1 cellular context compared by ENCODE assay signal in the genomic region with DNA sequence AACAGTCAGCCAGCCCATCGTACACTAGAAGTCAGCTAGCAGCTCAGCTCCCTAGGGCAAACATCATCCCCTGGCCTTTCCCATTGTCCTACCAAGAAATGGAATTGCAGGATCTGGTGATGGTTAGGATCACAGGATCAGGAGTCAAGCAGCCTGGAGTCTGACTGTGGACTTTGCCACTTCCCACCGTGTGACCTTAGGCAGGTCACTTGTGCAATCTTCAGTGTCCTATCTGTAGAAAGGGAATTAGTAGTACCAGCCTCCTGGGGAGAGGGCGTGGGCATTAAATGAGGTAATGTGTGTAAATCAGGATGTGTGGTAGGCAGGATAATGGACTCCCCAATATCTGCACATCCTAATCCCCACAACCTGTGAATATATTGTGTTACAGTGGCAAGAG.
TF ChIP-seq lines count a peak whose summit lies in the region.

No MANE protein-coding gene starts in this region.

TF ChIP-seq in HepG2, 621 proteins besides CTCF, POLR2A, EP300 and RAD21 (continued from another document and continues in another):
- TF ChIP-seq, protein P1, sequence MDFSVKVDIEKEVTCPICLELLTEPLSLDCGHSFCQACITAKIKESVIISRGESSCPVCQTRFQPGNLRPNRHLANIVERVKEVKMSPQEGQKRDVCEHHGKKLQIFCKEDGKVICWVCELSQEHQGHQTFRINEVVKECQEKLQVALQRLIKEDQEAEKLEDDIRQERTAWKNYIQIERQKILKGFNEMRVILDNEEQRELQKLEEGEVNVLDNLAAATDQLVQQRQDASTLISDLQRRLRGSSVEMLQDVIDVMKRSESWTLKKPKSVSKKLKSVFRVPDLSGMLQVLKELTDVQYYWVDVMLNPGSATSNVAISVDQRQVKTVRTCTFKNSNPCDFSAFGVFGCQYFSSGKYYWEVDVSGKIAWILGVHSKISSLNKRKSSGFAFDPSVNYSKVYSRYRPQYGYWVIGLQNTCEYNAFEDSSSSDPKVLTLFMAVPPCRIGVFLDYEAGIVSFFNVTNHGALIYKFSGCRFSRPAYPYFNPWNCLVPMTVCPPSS (IDR thresholded peaks at IDR 0.05), result no peak
- no peak for TF ChIP-seq RFX1 (IDR thresholded peaks at IDR 0.05)
- no peak for TF ChIP-seq HMG20B (CRISPR knock-in tag; conservative IDR thresholded peaks at IDR 0.05)
- TF ChIP-seq PPARG (CRISPR knock-in tag; conservative IDR thresholded peaks at IDR 0.05), result no peak
- TF ChIP-seq HHEX (CRISPR knock-in tag; IDR thresholded peaks at IDR 0.05), result no peak
- TF ChIP-seq ZNF543 (CRISPR knock-in tag; IDR thresholded peaks at IDR 0.05), result no peak
- TF ChIP-seq HNRNPH1 (optimal IDR thresholded peaks at IDR 0.05; ENCODE audit: low read depth, low read length), result no peak
- TF ChIP-seq ZSCAN29 (CRISPR knock-in tag; conservative IDR thresholded peaks at IDR 0.05), result no peak
- no peak for TF ChIP-seq EZH2 (conservative IDR thresholded peaks at IDR 0.05; ENCODE audit: low read depth, low read length)
- TF ChIP-seq KDM5A (IDR thresholded peaks at IDR 0.05; ENCODE audit: borderline replicate concordance, low read length), result no peak
- no peak for TF ChIP-seq MTA3 (CRISPR knock-in tag; IDR thresholded peaks at IDR 0.05)
- TF ChIP-seq, protein P2, sequence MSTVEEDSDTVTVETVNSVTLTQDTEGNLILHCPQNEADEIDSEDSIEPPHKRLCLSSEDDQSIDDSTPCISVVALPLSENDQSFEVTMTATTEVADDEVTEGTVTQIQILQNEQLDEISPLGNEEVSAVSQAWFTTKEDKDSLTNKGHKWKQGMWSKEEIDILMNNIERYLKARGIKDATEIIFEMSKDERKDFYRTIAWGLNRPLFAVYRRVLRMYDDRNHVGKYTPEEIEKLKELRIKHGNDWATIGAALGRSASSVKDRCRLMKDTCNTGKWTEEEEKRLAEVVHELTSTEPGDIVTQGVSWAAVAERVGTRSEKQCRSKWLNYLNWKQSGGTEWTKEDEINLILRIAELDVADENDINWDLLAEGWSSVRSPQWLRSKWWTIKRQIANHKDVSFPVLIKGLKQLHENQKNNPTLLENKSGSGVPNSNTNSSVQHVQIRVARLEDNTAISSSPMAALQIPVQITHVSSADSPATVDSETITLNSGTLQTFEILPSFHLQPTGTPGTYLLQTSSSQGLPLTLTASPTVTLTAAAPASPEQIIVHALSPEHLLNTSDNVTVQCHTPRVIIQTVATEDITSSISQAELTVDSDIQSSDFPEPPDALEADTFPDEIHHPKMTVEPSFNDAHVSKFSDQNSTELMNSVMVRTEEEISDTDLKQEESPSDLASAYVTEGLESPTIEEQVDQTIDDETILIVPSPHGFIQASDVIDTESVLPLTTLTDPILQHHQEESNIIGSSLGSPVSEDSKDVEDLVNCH (CRISPR knock-in tag; IDR thresholded peaks at IDR 0.05), result no peak
- TF ChIP-seq, protein P3, sequence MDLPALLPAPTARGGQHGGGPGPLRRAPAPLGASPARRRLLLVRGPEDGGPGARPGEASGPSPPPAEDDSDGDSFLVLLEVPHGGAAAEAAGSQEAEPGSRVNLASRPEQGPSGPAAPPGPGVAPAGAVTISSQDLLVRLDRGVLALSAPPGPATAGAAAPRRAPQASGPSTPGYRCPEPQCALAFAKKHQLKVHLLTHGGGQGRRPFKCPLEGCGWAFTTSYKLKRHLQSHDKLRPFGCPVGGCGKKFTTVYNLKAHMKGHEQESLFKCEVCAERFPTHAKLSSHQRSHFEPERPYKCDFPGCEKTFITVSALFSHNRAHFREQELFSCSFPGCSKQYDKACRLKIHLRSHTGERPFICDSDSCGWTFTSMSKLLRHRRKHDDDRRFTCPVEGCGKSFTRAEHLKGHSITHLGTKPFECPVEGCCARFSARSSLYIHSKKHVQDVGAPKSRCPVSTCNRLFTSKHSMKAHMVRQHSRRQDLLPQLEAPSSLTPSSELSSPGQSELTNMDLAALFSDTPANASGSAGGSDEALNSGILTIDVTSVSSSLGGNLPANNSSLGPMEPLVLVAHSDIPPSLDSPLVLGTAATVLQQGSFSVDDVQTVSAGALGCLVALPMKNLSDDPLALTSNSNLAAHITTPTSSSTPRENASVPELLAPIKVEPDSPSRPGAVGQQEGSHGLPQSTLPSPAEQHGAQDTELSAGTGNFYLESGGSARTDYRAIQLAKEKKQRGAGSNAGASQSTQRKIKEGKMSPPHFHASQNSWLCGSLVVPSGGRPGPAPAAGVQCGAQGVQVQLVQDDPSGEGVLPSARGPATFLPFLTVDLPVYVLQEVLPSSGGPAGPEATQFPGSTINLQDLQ (CRISPR knock-in tag; IDR thresholded peaks at IDR 0.05), result no peak
- TF ChIP-seq, protein P4, sequence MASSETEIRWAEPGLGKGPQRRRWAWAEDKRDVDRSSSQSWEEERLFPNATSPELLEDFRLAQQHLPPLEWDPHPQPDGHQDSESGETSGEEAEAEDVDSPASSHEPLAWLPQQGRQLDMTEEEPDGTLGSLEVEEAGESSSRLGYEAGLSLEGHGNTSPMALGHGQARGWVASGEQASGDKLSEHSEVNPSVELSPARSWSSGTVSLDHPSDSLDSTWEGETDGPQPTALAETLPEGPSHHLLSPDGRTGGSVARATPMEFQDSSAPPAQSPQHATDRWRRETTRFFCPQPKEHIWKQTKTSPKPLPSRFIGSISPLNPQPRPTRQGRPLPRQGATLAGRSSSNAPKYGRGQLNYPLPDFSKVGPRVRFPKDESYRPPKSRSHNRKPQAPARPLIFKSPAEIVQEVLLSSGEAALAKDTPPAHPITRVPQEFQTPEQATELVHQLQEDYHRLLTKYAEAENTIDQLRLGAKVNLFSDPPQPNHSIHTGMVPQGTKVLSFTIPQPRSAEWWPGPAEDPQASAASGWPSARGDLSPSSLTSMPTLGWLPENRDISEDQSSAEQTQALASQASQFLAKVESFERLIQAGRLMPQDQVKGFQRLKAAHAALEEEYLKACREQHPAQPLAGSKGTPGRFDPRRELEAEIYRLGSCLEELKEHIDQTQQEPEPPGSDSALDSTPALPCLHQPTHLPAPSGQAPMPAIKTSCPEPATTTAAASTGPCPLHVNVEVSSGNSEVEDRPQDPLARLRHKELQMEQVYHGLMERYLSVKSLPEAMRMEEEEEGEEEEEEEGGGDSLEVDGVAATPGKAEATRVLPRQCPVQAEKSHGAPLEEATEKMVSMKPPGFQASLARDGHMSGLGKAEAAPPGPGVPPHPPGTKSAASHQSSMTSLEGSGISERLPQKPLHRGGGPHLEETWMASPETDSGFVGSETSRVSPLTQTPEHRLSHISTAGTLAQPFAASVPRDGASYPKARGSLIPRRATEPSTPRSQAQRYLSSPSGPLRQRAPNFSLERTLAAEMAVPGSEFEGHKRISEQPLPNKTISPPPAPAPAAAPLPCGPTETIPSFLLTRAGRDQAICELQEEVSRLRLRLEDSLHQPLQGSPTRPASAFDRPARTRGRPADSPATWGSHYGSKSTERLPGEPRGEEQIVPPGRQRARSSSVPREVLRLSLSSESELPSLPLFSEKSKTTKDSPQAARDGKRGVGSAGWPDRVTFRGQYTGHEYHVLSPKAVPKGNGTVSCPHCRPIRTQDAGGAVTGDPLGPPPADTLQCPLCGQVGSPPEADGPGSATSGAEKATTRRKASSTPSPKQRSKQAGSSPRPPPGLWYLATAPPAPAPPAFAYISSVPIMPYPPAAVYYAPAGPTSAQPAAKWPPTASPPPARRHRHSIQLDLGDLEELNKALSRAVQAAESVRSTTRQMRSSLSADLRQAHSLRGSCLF (CRISPR knock-in tag; IDR thresholded peaks at IDR 0.05; ENCODE audit: borderline replicate concordance), result no peak
- no peak for TF ChIP-seq MIER2 (CRISPR knock-in tag; IDR thresholded peaks at IDR 0.05)
- TF ChIP-seq PTBP1 (IDR thresholded peaks at IDR 0.05; ENCODE audit: low read depth, low read length, poor library complexity, severe bottlenecking), result no peak
- no peak for TF ChIP-seq ZNF331 (CRISPR knock-in tag; IDR thresholded peaks at IDR 0.05)
- no peak for TF ChIP-seq NKX3-1 (CRISPR knock-in tag; IDR thresholded peaks at IDR 0.05)
- TF ChIP-seq MTA1 (CRISPR knock-in tag; IDR thresholded peaks at IDR 0.05; ENCODE audit: borderline replicate concordance), result no peak
- TF ChIP-seq, protein P5, sequence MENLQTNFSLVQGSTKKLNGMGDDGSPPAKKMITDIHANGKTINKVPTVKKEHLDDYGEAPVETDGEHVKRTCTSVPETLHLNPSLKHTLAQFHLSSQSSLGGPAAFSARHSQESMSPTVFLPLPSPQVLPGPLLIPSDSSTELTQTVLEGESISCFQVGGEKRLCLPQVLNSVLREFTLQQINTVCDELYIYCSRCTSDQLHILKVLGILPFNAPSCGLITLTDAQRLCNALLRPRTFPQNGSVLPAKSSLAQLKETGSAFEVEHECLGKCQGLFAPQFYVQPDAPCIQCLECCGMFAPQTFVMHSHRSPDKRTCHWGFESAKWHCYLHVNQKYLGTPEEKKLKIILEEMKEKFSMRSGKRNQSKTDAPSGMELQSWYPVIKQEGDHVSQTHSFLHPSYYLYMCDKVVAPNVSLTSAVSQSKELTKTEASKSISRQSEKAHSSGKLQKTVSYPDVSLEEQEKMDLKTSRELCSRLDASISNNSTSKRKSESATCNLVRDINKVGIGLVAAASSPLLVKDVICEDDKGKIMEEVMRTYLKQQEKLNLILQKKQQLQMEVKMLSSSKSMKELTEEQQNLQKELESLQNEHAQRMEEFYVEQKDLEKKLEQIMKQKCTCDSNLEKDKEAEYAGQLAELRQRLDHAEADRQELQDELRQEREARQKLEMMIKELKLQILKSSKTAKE (CRISPR knock-in tag; IDR thresholded peaks at IDR 0.05; ENCODE audit: borderline replicate concordance), result no peak
- TF ChIP-seq ZNF251 (CRISPR knock-in tag; IDR thresholded peaks at IDR 0.05), result no peak
- TF ChIP-seq NR2F1 (CRISPR knock-in tag; IDR thresholded peaks at IDR 0.05), result peak in 1 of 2 experiments; percentile 38; a peak in 1 of 4 replicates
- no peak for TF ChIP-seq ZBTB3 (CRISPR knock-in tag; IDR thresholded peaks at IDR 0.05; ENCODE audit: borderline replicate concordance, low read depth)
- TF ChIP-seq KLF11 (CRISPR knock-in tag; IDR thresholded peaks at IDR 0.05), result no peak
- TF ChIP-seq ZNF768 (CRISPR knock-in tag; IDR thresholded peaks at IDR 0.05), result no peak
- no peak for TF ChIP-seq ZEB1 (IDR thresholded peaks at IDR 0.05; ENCODE audit: insufficient replicate concordance, low read depth)
- TF ChIP-seq ZNF841 (CRISPR knock-in tag; IDR thresholded peaks at IDR 0.05; ENCODE audit: borderline replicate concordance), result no peak
- TF ChIP-seq BCL6 (CRISPR knock-in tag; IDR thresholded peaks at IDR 0.05), result 0 out of 2 replicates have a peak, but pooled peaks have one; percentile 45
- TF ChIP-seq ZNF749 (CRISPR knock-in tag; IDR thresholded peaks at IDR 0.05; ENCODE audit: borderline replicate concordance), result no peak
- TF ChIP-seq MYC (CRISPR knock-in tag; IDR thresholded peaks at IDR 0.05; ENCODE audit: borderline replicate concordance), result no peak
- TF ChIP-seq, protein P6, sequence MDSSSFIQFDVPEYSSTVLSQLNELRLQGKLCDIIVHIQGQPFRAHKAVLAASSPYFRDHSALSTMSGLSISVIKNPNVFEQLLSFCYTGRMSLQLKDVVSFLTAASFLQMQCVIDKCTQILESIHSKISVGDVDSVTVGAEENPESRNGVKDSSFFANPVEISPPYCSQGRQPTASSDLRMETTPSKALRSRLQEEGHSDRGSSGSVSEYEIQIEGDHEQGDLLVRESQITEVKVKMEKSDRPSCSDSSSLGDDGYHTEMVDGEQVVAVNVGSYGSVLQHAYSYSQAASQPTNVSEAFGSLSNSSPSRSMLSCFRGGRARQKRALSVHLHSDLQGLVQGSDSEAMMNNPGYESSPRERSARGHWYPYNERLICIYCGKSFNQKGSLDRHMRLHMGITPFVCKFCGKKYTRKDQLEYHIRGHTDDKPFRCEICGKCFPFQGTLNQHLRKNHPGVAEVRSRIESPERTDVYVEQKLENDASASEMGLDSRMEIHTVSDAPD (CRISPR knock-in tag; IDR thresholded peaks at IDR 0.05), result no peak
- no peak for TF ChIP-seq ZNF430 (CRISPR knock-in tag; IDR thresholded peaks at IDR 0.05)
- TF ChIP-seq, protein P7, sequence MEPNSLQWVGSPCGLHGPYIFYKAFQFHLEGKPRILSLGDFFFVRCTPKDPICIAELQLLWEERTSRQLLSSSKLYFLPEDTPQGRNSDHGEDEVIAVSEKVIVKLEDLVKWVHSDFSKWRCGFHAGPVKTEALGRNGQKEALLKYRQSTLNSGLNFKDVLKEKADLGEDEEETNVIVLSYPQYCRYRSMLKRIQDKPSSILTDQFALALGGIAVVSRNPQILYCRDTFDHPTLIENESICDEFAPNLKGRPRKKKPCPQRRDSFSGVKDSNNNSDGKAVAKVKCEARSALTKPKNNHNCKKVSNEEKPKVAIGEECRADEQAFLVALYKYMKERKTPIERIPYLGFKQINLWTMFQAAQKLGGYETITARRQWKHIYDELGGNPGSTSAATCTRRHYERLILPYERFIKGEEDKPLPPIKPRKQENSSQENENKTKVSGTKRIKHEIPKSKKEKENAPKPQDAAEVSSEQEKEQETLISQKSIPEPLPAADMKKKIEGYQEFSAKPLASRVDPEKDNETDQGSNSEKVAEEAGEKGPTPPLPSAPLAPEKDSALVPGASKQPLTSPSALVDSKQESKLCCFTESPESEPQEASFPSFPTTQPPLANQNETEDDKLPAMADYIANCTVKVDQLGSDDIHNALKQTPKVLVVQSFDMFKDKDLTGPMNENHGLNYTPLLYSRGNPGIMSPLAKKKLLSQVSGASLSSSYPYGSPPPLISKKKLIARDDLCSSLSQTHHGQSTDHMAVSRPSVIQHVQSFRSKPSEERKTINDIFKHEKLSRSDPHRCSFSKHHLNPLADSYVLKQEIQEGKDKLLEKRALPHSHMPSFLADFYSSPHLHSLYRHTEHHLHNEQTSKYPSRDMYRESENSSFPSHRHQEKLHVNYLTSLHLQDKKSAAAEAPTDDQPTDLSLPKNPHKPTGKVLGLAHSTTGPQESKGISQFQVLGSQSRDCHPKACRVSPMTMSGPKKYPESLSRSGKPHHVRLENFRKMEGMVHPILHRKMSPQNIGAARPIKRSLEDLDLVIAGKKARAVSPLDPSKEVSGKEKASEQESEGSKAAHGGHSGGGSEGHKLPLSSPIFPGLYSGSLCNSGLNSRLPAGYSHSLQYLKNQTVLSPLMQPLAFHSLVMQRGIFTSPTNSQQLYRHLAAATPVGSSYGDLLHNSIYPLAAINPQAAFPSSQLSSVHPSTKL (CRISPR knock-in tag; IDR thresholded peaks at IDR 0.05), result peak; percentile 48; the same call in 1 of the 2 replicates
- no peak for TF ChIP-seq ZNF383 (CRISPR knock-in tag; IDR thresholded peaks at IDR 0.05; ENCODE audit: borderline replicate concordance)
- no peak for TF ChIP-seq ZNF7 (CRISPR knock-in tag; IDR thresholded peaks at IDR 0.05)
- TF ChIP-seq HNF4G (IDR thresholded peaks at IDR 0.05; ENCODE audit: borderline replicate concordance, low read depth, low read length), result peak; percentile 63
- TF ChIP-seq HNF4G (CRISPR knock-in tag; IDR thresholded peaks at IDR 0.05; ENCODE audit: borderline replicate concordance, low read depth), result no peak
- no peak for TF ChIP-seq MLLT10 (CRISPR knock-in tag; IDR thresholded peaks at IDR 0.05)
- TF ChIP-seq, protein P8, sequence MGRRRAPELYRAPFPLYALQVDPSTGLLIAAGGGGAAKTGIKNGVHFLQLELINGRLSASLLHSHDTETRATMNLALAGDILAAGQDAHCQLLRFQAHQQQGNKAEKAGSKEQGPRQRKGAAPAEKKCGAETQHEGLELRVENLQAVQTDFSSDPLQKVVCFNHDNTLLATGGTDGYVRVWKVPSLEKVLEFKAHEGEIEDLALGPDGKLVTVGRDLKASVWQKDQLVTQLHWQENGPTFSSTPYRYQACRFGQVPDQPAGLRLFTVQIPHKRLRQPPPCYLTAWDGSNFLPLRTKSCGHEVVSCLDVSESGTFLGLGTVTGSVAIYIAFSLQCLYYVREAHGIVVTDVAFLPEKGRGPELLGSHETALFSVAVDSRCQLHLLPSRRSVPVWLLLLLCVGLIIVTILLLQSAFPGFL (CRISPR knock-in tag; IDR thresholded peaks at IDR 0.05), result no peak
- TF ChIP-seq ZNF780A (CRISPR knock-in tag; IDR thresholded peaks at IDR 0.05), result no peak
- TF ChIP-seq ZNF558 (CRISPR knock-in tag; IDR thresholded peaks at IDR 0.05; ENCODE audit: borderline replicate concordance), result no peak
- no peak for TF ChIP-seq AHR (CRISPR knock-in tag; IDR thresholded peaks at IDR 0.05)
- TF ChIP-seq HNF4A (CRISPR knock-in tag; IDR thresholded peaks at IDR 0.05), result peak; percentile 84
- TF ChIP-seq CEBPG (CRISPR knock-in tag; IDR thresholded peaks at IDR 0.05), result peak; percentile 73
- no peak for TF ChIP-seq CC2D1A (CRISPR knock-in tag; IDR thresholded peaks at IDR 0.05)
